Comparison of ENCODE assay signal across 8 cellular contexts in genomic region chr16:30747331-30747730, GRCh38. TPM values are rescaled to one million over a fixed set of nuclear protein-coding genes. Genes with fewer than 3 reads are reported as not detected.
DNase-seq lines count a peak whose midpoint lies in the region; ATAC-seq and TF ChIP-seq lines count a peak whose summit lies in the region.

No MANE protein-coding gene starts in this region.

- peaks cover 19% of the 10 kb centered on the region for H3K79me2 ChIP-seq in hepatocyte

- H3K27me3 ChIP-seq in hepatocyte: no peaks in the 10 kb centered on the region

- no peaks in the 10 kb centered on the region for H3K9me3 ChIP-seq in hepatocyte (ENCODE audit: low read depth)

- TF ChIP-seq CTCF in WTC11 (IDR thresholded peaks at IDR 0.05) (no peak), hepatocyte (IDR thresholded peaks at IDR 0.05; ENCODE audit: poor library complexity) (no peak)

- peaks cover 4% of the 10 kb centered on the region for H3K4me1 ChIP-seq in hepatocyte (ENCODE audit: insufficient read depth)

- CTCF ChIA-PET in WTC11 (lab: Charles Lee): interaction anchor here (1.0 to 2.0 kb wide), 8 partner anchors 12 to 654 kb away, joined by 3 to 11 read pairs (median 3); no protein-coding TSS in a partner anchor

- POLR2A ChIA-PET in WTC11 (lab: Charles Lee): interaction anchor here (0.5 to 1.6 kb wide), 6 partner anchors 28 to 629 kb away, joined by 3 to 12 read pairs (median 6); no protein-coding TSS in a partner anchor

- peaks cover 7% of the 10 kb centered on the region for H3K4me1 Mint-ChIP-seq in WTC11
- peaks cover 43% of the 10 kb centered on the region for H3K4me1 Mint-ChIP-seq in stimulated activated memory B cell treated with anti-CD40 and anti-IgM and Interleukin-4, amounts not matched to agents 10 μg/mL and 1 μg/mL and 100 μg/mL, for 72 hours

- no peaks in the 10 kb centered on the region for H3K36me3 ChIP-seq in hepatocyte (replicated peaks; ENCODE audit: insufficient read depth, low read depth)

- no peak overlapping the region for H2AFZ ChIP-seq in hepatocyte

- H3K27me3 Mint-ChIP-seq in WTC11 (ENCODE audit: low read depth): no peaks in the 10 kb centered on the region
- no peaks in the 10 kb centered on the region for H3K27me3 Mint-ChIP-seq in stimulated activated memory B cell treated with anti-CD40 and anti-IgM and Interleukin-4, amounts not matched to agents 10 μg/mL and 1 μg/mL and 100 μg/mL, for 72 hours

- no peak for ATAC-seq in WTC11
- no peak for ATAC-seq in stimulated activated memory B cell treated with anti-CD40 and anti-IgM and Interleukin-4, amounts not matched to agents 10 μg/mL and 1 μg/mL and 100 μg/mL, for 72 hours

- no peaks in the 10 kb centered on the region for H3K9me2 ChIP-seq in hepatocyte (replicated peaks; ENCODE audit: insufficient read depth)

- peak overlapping the region; percentile 72 for H3K4me2 ChIP-seq in hepatocyte

- H3K36me3 Mint-ChIP-seq in WTC11: peaks cover 23% of the 10 kb centered on the region
- H3K36me3 Mint-ChIP-seq in stimulated activated memory B cell treated with anti-CD40 and anti-IgM and Interleukin-4, amounts not matched to agents 10 μg/mL and 1 μg/mL and 100 μg/mL, for 72 hours: peaks cover 51% of the 10 kb centered on the region

- H3K4me3 Mint-ChIP-seq in WTC11: peak overlapping the region; percentile 94
- H3K4me3 Mint-ChIP-seq in stimulated activated memory B cell treated with anti-CD40 and anti-IgM and Interleukin-4, amounts not matched to agents 10 μg/mL and 1 μg/mL and 100 μg/mL, for 72 hours: peak overlapping the region; percentile 96

- peak overlapping the region; percentile 68 for H3K27ac ChIP-seq in hepatocyte

- no peaks in the 10 kb centered on the region for H4K20me1 ChIP-seq in hepatocyte (ENCODE audit: insufficient read depth, poor library complexity, severe bottlenecking)

- H3K4me3 ChIP-seq in hepatocyte: no peak overlapping the region

- H3K27ac Mint-ChIP-seq in WTC11: peak overlapping the region; percentile 80
- peak overlapping the region; percentile 90 for H3K27ac Mint-ChIP-seq in stimulated activated memory B cell treated with anti-CD40 and anti-IgM and Interleukin-4, amounts not matched to agents 10 μg/mL and 1 μg/mL and 100 μg/mL, for 72 hours

- H3K9me3 Mint-ChIP-seq in WTC11: no peaks in the 10 kb centered on the region
- no peaks in the 10 kb centered on the region for H3K9me3 Mint-ChIP-seq in stimulated activated memory B cell treated with anti-CD40 and anti-IgM and Interleukin-4, amounts not matched to agents 10 μg/mL and 1 μg/mL and 100 μg/mL, for 72 hours

- 52% methylated on average over 3 of the region's 3 CpGs for WGBS in hepatocyte (ENCODE audit: low lambda C conversion rate, missing lambda C conversion rate)

- DNase-seq in DMS153 (lab: John Stamatoyannopoulos, UW) (peak; percentile 6), DMS153 treated with DMSO at 0.1 percent for 48 hours (lab: John Stamatoyannopoulos, UW; ENCODE audit: unreplicated experiment) (no peak), WTC11 (ENCODE audit: low spot score) (no peak), hepatocyte (ENCODE audit: low spot score) (peak; percentile 39), NCI-H1417 treated with DMSO at 0.1 percent for 48 hours (lab: John Stamatoyannopoulos, UW) (no peak), NCI-H2227 treated with DMSO at 0.1 percent for 48 hours (lab: John Stamatoyannopoulos, UW) (no peak)
- no peak for DNase-seq in stimulated activated CD4-positive, alpha-beta T cell treated with anti-CD3 and anti-CD28 coated beads, Interleukin-4, amount 100 ng/mL, for 4 hours

TF ChIP-seq in WTC11, 78 proteins besides CTCF, POLR2A, EP300 and RAD21:
- no peak for TF ChIP-seq HMGXB4 (CRISPR knock-in tag; IDR thresholded peaks at IDR 0.05)

RNA-seq across cellular contexts. Expression of gene PHKG2, which starts 0.9 kb away (rescaled TPM):
- total RNA-seq in WTC11 (2021): 40.8 to 50.5 TPM (median 45.0 TPM) in 3 replicates
- total RNA-seq in hepatocyte: 27.5 and 28.0 TPM in 2 replicates
- 39.5 and 45.6 TPM in 2 replicates for polyA plus RNA-seq in hepatocyte

RNA-seq across cellular contexts. Expression of gene CFAP119, which starts 14.5 kb away (rescaled TPM):
- total RNA-seq in WTC11 (2021) (4.6 to 6.6 TPM (median 6.2 TPM) in 3 replicates), hepatocyte (1.3 and 5.0 TPM in 2 replicates)
- polyA plus RNA-seq in hepatocyte: 4.2 and 6.1 TPM in 2 replicates

RNA-seq across cellular contexts. Expression of gene RNF40, which starts 14.8 kb away (rescaled TPM):
- total RNA-seq in WTC11 (2021): 63.7 to 77.1 TPM (median 66.9 TPM) in 3 replicates
- 63.5 and 75.3 TPM in 2 replicates for total RNA-seq in hepatocyte
- 70.4 and 75.6 TPM in 2 replicates for polyA plus RNA-seq in hepatocyte

RNA-seq across cellular contexts. Expression of gene ZNF629, which starts 39.7 kb away (rescaled TPM):
- total RNA-seq in WTC11 (2021) (18.7 to 20.0 TPM (median 19.7 TPM) in 3 replicates), hepatocyte (12.2 and 15.6 TPM in 2 replicates)
- 7.7 and 8.7 TPM in 2 replicates for polyA plus RNA-seq in hepatocyte

RNA-seq across cellular contexts. Expression of gene SRCAP, which starts 48.4 kb away (rescaled TPM):
- total RNA-seq in WTC11 (2021) (54.9 to 58.5 TPM (median 55.8 TPM) in 3 replicates), hepatocyte (9.6 and 15.3 TPM in 2 replicates)
- polyA plus RNA-seq in hepatocyte: 29.3 and 33.6 TPM in 2 replicates

Comparison
In these comparisons a context has a peak if more than half of its experiments do, and no peak if none do; other contexts are left out.
1. DNase-seq: peak in DMS153 (single experiment) and hepatocyte (single experiment); none in DMS153 treated with DMSO at 0.1 percent for 48 hours (single experiment), WTC11 (single experiment), NCI-H1417 treated with DMSO at 0.1 percent for 48 hours (single experiment), NCI-H2227 treated with DMSO at 0.1 percent for 48 hours (single experiment) and stimulated activated CD4-positive, alpha-beta T cell treated with anti-CD3 and anti-CD28 coated beads, Interleukin-4, amount 100 ng/mL, for 4 hours (0 of 2).